Comparison of ENCODE assay signal across 12 cellular contexts in the genomic region with DNA sequence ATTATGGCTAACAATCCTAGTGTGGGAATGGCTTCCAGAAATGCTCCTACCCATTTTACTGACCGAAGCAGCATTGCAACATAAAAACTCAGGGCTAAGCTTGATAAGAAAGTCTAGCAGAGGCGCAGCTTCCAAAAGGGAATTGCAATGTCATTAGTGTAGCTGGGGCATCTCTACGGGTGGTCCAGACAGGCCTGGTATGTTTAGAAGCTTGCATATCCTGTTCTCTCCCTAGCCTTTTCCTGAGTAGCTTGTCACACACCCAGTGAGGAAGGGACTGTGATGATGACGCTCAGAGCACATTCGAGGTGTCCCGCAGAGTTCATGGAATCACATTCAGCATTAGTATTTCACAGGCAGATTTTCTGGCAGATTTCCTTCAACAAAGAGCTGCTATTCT. TPM values are rescaled to one million over a fixed set of nuclear protein-coding genes. Genes with fewer than 3 reads are reported as not detected.
A peak's percentile ranks its signal among the peaks of the same experiment; 100 is the strongest.
DNase-seq lines count a peak whose midpoint lies in the region; ATAC-seq and TF ChIP-seq lines count a peak whose summit lies in the region.
"Had no signal": no experiment of that assay in that cellular context is flagged by ENCODE, and none has a peak within 500 bp of the region (broad histone marks: within the 10 kb centered on the region; RNA-seq: fewer than 3 reads in every experiment).

No MANE protein-coding gene starts in this region.

- H3K27me3 ChIP-seq in testis, result no peaks in the 10 kb centered on the region

- WGBS in testis, 2 donors, result 74 to 78% methylated on average over 6 of the region's 6 CpGs

- H3K9me3 ChIP-seq in testis, result no peaks in the 10 kb centered on the region

- TF ChIP-seq CTCF in testis (IDR thresholded peaks at IDR 0.05), result no peak

- no peak for TF ChIP-seq POLR2A in testis (IDR thresholded peaks at IDR 0.05)

- intact Hi-C loops in Right ventricle myocardium inferior (cut with DNase I) (no loop called here), cardiac septum (cut with DNase I) (no loop called here), testis (cut with DNase I; ENCODE audit: low total_unique reads) (no loop called here)

- H3K4me3 ChIP-seq in testis, result no peak overlapping the region
- H3K4me3 ChIP-seq: coronary artery had no signal

- no peaks in the 10 kb centered on the region for H3K4me1 ChIP-seq in testis

- H3K36me3 ChIP-seq in testis (ENCODE audit: low read depth, missing control alignments), result no peaks in the 10 kb centered on the region

- ATAC-seq in Right ventricle myocardium inferior (peak; percentile 62), GM19328 (IDR thresholded peaks at IDR 0.05; ENCODE audit: unreplicated experiment) (no peak)

- no peak for DNase-seq in Right ventricle myocardium inferior (ENCODE audit: missing footprints)
- DNase-seq in cardiac septum (ENCODE audit: low spot score), result no peak
- peak; percentile 29 for DNase-seq in dermis blood vessel endothelial cell
- DNase-seq in iris pigment epithelial cell (ENCODE audit: low read depth), result peak; percentile 80
- DNase-seq in CD1c-positive myeloid dendritic cell (ENCODE audit: extremely low spot score), result no peak
- no peak for DNase-seq in testis
- no peak for DNase-seq in dedifferentiated amniotic fluid mesenchymal stem cell (ENCODE audit: extremely low spot score)
- DNase-seq: activated CD4-positive, alpha-beta T cell treated with anti-CD3 and anti-CD28 coated beads, Interleukin-2, amount 50 U/mL, for 48 hours; NK-92 treated with Interleukin-12 subunit alpha and Interleukin-12 subunit beta, amount 100 ng/mL, for 24 hours had no signal

- H3K27ac ChIP-seq in testis, result no peak overlapping the region
- H3K27ac ChIP-seq: 22Rv1, coronary artery had no signal

RNA-seq across cellular contexts. Expression of a gene that starts 38.0 kb away (rescaled TPM):
- total RNA-seq in Right ventricle myocardium inferior (10.5 TPM), cardiac septum (16.0 TPM), dermis blood vessel endothelial cell (72.6 and 87.1 TPM in 2 replicates), testis (10 to 100 TPM; 12.9 to 15.7 TPM)
- polyA plus RNA-seq in testis (ENCODE audit: insufficient read depth, low read depth, low replicate concordance), result 24.7 TPM

Comparison
In these comparisons a context has a peak if more than half of its experiments do, and no peak if none do; other contexts are left out.
1. DNase-seq: peak in dermis blood vessel endothelial cell (single experiment) and iris pigment epithelial cell (single experiment); none in Right ventricle myocardium inferior (single experiment), cardiac septum (single experiment), CD1c-positive myeloid dendritic cell (single experiment), testis (single experiment) and dedifferentiated amniotic fluid mesenchymal stem cell (single experiment).